Comparison of ENCODE assay signal across 7 cellular contexts in the genomic region with DNA sequence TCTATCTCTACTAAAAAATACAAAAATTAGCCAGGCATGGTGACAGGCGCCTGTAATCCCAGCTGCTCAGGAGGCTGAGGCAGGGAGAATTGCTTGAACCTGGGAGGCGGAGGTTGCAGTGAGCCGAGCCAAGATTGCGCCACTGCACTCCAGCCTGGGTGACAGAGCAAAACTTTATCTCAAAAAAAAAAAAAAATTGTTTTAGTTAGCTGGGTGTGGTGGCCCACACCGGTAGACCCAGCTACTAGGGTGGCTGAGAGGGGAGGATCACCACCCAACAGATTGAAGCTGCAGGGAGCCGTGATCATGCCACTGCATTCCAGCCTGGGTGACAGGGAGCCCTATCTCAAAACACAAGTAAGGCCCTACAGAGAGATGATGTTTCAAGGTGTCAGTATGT. TPM values are rescaled to one million over a fixed set of nuclear protein-coding genes. Genes with fewer than 3 reads are reported as not detected.
A peak's percentile ranks its signal among the peaks of the same experiment; 100 is the strongest.
DNase-seq lines count a peak whose midpoint lies in the region; ATAC-seq, FAIRE-seq and TF ChIP-seq lines count a peak whose summit lies in the region.
"Not testable (repeated sequence)": the region's sequence is repeated elsewhere in the genome, so short reads cannot be mapped to it uniquely, and the experiment has no call there.

No MANE protein-coding gene starts in this region.

- peak overlapping the region; percentile 98 for H3K4me3 ChIP-seq in GM23248
- not testable (repeated sequence) for H3K4me3 ChIP-seq in OCI-LY3 (ENCODE audit: low read length); lung
- H3K4me3 ChIP-seq in GM12878, result peak overlapping the region; percentile 83; the same call in 1 of the 2 replicates
- peak overlapping the region in 2 of 4 experiments; percentile 39 to 80 for H3K4me3 ChIP-seq in fibroblast of lung (replicated peaks in 1 of 4; ENCODE audit: control extremely low read depth in 1 of 4, insufficient read depth in 1 of 4, low read depth in 3 of 4, low read length in 4 of 4)
- H3K4me3 ChIP-seq in retinal pigment epithelial cell (ENCODE audit: low read length), result peak overlapping the region; percentile 9

- FAIRE-seq in GM12878 (lab: Jason Lieb, UNC), result not testable (repeated sequence)

- not testable (repeated sequence) for TF ChIP-seq EP300 in GM12878 (IDR thresholded peaks at IDR 0.05; ENCODE audit: borderline replicate concordance in 1 of 2, control insufficient read depth in 1 of 2, low read depth in 2 of 2, low read length in 2 of 2)

- 73 to 83% methylated on average over 6 of the region's 6 CpGs for WGBS in GM23248 (ENCODE audit: low coverage in 1 of 2, low lambda C conversion rate in 2 of 2, missing lambda C conversion rate in 2 of 2), 2 experiments
- WGBS in GM12878 (ENCODE audit: insufficient coverage, insufficient replicate concordance, low lambda C conversion rate, missing lambda C conversion rate), result 95% methylated on average over 6 of the region's 6 CpGs
- WGBS in lung, 2 donors, result 47 to 62% methylated on average over 6 of the region's 6 CpGs

- H3K9ac ChIP-seq in GM23248, result peak overlapping the region; percentile 98
- H3K9ac ChIP-seq in OCI-LY3 (ENCODE audit: low read length); fibroblast of lung (ENCODE audit: insufficient read depth, low read length): not testable (repeated sequence)
- peak overlapping the region; percentile 95 for H3K9ac ChIP-seq in GM12878 (ENCODE audit: control insufficient read depth, insufficient read depth, low read length)

- H3K79me2 ChIP-seq in GM23248 (ENCODE audit: insufficient read depth) (peaks cover 61% of the 10 kb centered on the region), OCI-LY3 (ENCODE audit: low read length) (peaks cover 69% of the 10 kb centered on the region), GM12878 (ENCODE audit: control insufficient read depth, insufficient read depth, low read length) (peaks cover 62% of the 10 kb centered on the region), fibroblast of lung (ENCODE audit: control insufficient read depth, insufficient read depth, low read length) (peaks cover 50% of the 10 kb centered on the region)

- H3K4me1 Mint-ChIP-seq in activated CD8-positive, alpha-beta T cell treated with anti-CD3 and anti-CD28 coated beads for 36 hours (ENCODE audit: low read depth), result peaks cover 50% of the 10 kb centered on the region

- ATAC-seq in activated CD8-positive, alpha-beta T cell treated with anti-CD3 and anti-CD28 coated beads for 36 hours; GM12878; lung (ENCODE audit: insufficient read depth, low FRiP score): not testable (repeated sequence)

- H3K27ac ChIP-seq in GM23248 (peak overlapping the region; percentile 10; the same call in 1 of the 2 replicates), OCI-LY3 (ENCODE audit: low read length) (0 out of 2 replicates have a peak overlapping the region, but pooled peaks have one; percentile 2), lung (ENCODE audit: low read depth in 1 of 2, low read length in 1 of 2) (peak overlapping the region in 1 of 2 donors; percentile 62)
- H3K27ac ChIP-seq in GM12878 (ENCODE audit: control insufficient read depth, insufficient read depth); fibroblast of lung (ENCODE audit: insufficient read depth, low read length): not testable (repeated sequence)

- not testable (repeated sequence) for H3K27me3 ChIP-seq in GM23248 (replicated peaks; ENCODE audit: insufficient read depth); OCI-LY3 (ENCODE audit: low read depth, low read length); GM12878 (replicated peaks in 1 of 2; ENCODE audit: control insufficient read depth in 2 of 2, insufficient read depth in 2 of 2, low read length in 1 of 2); fibroblast of lung (ENCODE audit: control insufficient read depth, insufficient read depth, low read length); lung (ENCODE audit: control insufficient read depth, insufficient read depth)

- peak overlapping the region; percentile 88 for H3K4me3 Mint-ChIP-seq in activated CD8-positive, alpha-beta T cell treated with anti-CD3 and anti-CD28 coated beads for 36 hours

- SMC1A ChIA-PET in GM12878 (lab: Charles Lee; ENCODE audit: uncharacterized antibody, unreplicated experiment), result interaction anchor here (0.7 to 2.0 kb wide), 4 partner anchors 10 to 1033 kb away, joined by 3 to 5 read pairs (median 4); no protein-coding TSS in a partner anchor

- TF ChIP-seq CTCF in OCI-LY3 (IDR thresholded peaks at IDR 0.05; ENCODE audit: low read depth, low read length); activated CD8-positive, alpha-beta T cell treated with anti-CD3 and anti-CD28 coated beads for 36 hours (IDR thresholded peaks at IDR 0.05); GM12878 (IDR thresholded peaks at IDR 0.05 in 2 of 3, conservative IDR thresholded peaks at IDR 0.05 in 1 of 3; ENCODE audit: control insufficient read depth in 2 of 3, extremely low read depth in 1 of 3, insufficient read depth in 1 of 3, low read depth in 3 of 3, low read length in 3 of 3); fibroblast of lung (conservative IDR thresholded peaks at IDR 0.05 in 1 of 2, IDR thresholded peaks at IDR 0.05 in 1 of 2; ENCODE audit: low read depth in 1 of 2, low read length in 2 of 2); lung (IDR thresholded peaks at IDR 0.05; ENCODE audit: control extremely low read depth, extremely low read depth); retinal pigment epithelial cell (conservative IDR thresholded peaks at IDR 0.05; ENCODE audit: low read depth, low read length): not testable (repeated sequence)

- intact Hi-C loops in activated CD8-positive, alpha-beta T cell treated with anti-CD3 and anti-CD28 coated beads for 36 hours (cut with micrococcal nuclease), result loop anchor here (5.0 to 10.0 kb wide), 2 partner anchors 298 to 770 kb away; partner anchors contain the start of gene MAPKAPK3
- intact Hi-C loops in GM12878 (cut with micrococcal nuclease; ENCODE audit: unreplicated experiment), result loop anchor here (5.0 kb wide), 2 partner anchors 285 to 820 kb away; partner anchors contain the start of genes C3orf18, HEMK1 and TEX264

- peaks cover 27% of the 10 kb centered on the region for H3F3A ChIP-seq in GM23248 (ENCODE audit: insufficient read depth)

- not testable (repeated sequence) for H3K27me3 Mint-ChIP-seq in activated CD8-positive, alpha-beta T cell treated with anti-CD3 and anti-CD28 coated beads for 36 hours

- TF ChIP-seq RAD21 in GM12878 (IDR thresholded peaks at IDR 0.05; ENCODE audit: insufficient read depth, low read depth, low read length), result not testable (repeated sequence)

- not testable (repeated sequence) for H4K20me1 ChIP-seq in GM23248 (ENCODE audit: insufficient read depth); GM12878 (ENCODE audit: control insufficient read depth, insufficient read depth); fibroblast of lung (ENCODE audit: control insufficient read depth, extremely low read depth, insufficient read depth, low read length)
- peaks cover 17% of the 10 kb centered on the region for H4K20me1 ChIP-seq in OCI-LY3 (ENCODE audit: insufficient read depth, low read length)

- RAD21 ChIA-PET in GM12878 (lab: Charles Lee; ENCODE audit: unreplicated experiment), result interaction anchor here (1.2 to 2.1 kb wide), 2 partner anchors 112 to 295 kb away, joined by 3 to 6 read pairs; partner anchors contain the start of gene DCAF1

- H3K9me2 ChIP-seq in GM23248 (ENCODE audit: insufficient read depth), result not testable (repeated sequence)

- POLR2A ChIA-PET in activated CD8-positive, alpha-beta T cell treated with anti-CD3 and anti-CD28 coated beads for 36 hours (lab: Charles Lee), result interaction anchor here (0.9 kb wide), 1 partner anchor 777 kb away, joined by 6 read pairs; no protein-coding TSS in a partner anchor
- POLR2A ChIA-PET in GM12878 (lab: Charles Lee), result interaction anchor here (0.7 to 1.3 kb wide), 4 partner anchors 112 to 818 kb away, joined by 3 to 12 read pairs (median 4); partner anchors contain the start of gene HEMK1

- CTCF ChIA-PET in activated CD8-positive, alpha-beta T cell treated with anti-CD3 and anti-CD28 coated beads for 36 hours (lab: Charles Lee), result interaction anchor here (0.9 to 3.6 kb wide), 4 partner anchors 9 to 771 kb away, joined by 3 to 20 read pairs (median 4); partner anchors contain the start of gene MAPKAPK3
- CTCF ChIA-PET in GM12878 (lab: Yijun Ruan, JAX), result interaction anchor here (0.6 to 4.4 kb wide), 10 partner anchors 10 to 771 kb away, joined by 3 to 33 read pairs (median 4); partner anchors contain the start of genes DCAF1 and MAPKAPK3

- peak overlapping the region; percentile 75 for H3K4me2 ChIP-seq in GM23248 (ENCODE audit: unreplicated experiment)
- peak overlapping the region; percentile 7; the same call in 1 of the 2 replicates for H3K4me2 ChIP-seq in OCI-LY3 (ENCODE audit: low read length)
- peak overlapping the region; percentile 96 for H3K4me2 ChIP-seq in GM12878 (ENCODE audit: control insufficient read depth, insufficient read depth)
- H3K4me2 ChIP-seq in fibroblast of lung (ENCODE audit: extremely low read depth, insufficient read depth, low read length), result peak overlapping the region; percentile 62

- H3K36me3 ChIP-seq in GM23248 (ENCODE audit: low read depth), result not testable (repeated sequence)
- H3K36me3 ChIP-seq in OCI-LY3 (replicated peaks; ENCODE audit: low read depth, low read length) (peaks cover 46% of the 10 kb centered on the region), GM12878 (ENCODE audit: control insufficient read depth in 2 of 2, insufficient read depth in 2 of 2, low read length in 1 of 2) (peaks cover 8 to 21% of the 10 kb centered on the region in 2 experiments), fibroblast of lung (ENCODE audit: control insufficient read depth, insufficient read depth, low read length) (peaks cover 12% of the 10 kb centered on the region), lung (ENCODE audit: control insufficient read depth in 2 of 2, insufficient read depth in 2 of 2, low read length in 2 of 2) (peaks cover 5 to 17% of the 10 kb centered on the region in 2 donors)

- BruUV-seq in GM12878 (replicated peaks; lab: Mats Ljungman, UMichigan), result not testable (repeated sequence)

- not testable (repeated sequence) for H2AFZ ChIP-seq in GM23248; OCI-LY3 (ENCODE audit: low read depth, low read length); GM12878 (ENCODE audit: control insufficient read depth, low read depth, low read length); fibroblast of lung (ENCODE audit: low read length)

- not testable (repeated sequence) for DNase-seq in GM23248; activated CD8-positive, alpha-beta T cell treated with anti-CD3 and anti-CD28 coated beads for 36 hours; GM12878 (ENCODE audit: low read depth, low spot score); fibroblast of lung (ENCODE audit: low read depth in 2 of 2); retinal pigment epithelial cell (ENCODE audit: low read depth)
- peak; percentile 23 for DNase-seq in lung (ENCODE audit: low spot score)

- H3K27ac Mint-ChIP-seq in activated CD8-positive, alpha-beta T cell treated with anti-CD3 and anti-CD28 coated beads for 36 hours, result peak overlapping the region; percentile 17

- in situ Hi-C loops in GM23248 (cut with MboI), result not testable (repeated sequence)
- in situ Hi-C loops in GM12878 (cut with MboI), result loop anchor here (5.0 to 10.0 kb wide), 2 partner anchors 295 to 1032 kb away; partner anchors contain the start of genes CYB561D2, NPRL2 and TMEM115

- H3K9me3 Mint-ChIP-seq in activated CD8-positive, alpha-beta T cell treated with anti-CD3 and anti-CD28 coated beads for 36 hours, result not testable (repeated sequence)

- H3K9me3 ChIP-seq in GM23248 (ENCODE audit: low read depth); OCI-LY3 (ENCODE audit: insufficient read depth, low read length); GM12878 (replicated peaks; ENCODE audit: control insufficient read depth, insufficient read depth, low read length); fibroblast of lung (ENCODE audit: control insufficient read depth, insufficient read depth, low read depth, low read length); lung (ENCODE audit: control insufficient read depth in 2 of 2, insufficient read depth in 1 of 2, low read length in 1 of 2): not testable (repeated sequence)

- TF ChIP-seq POLR2A in GM12878 (IDR thresholded peaks at IDR 0.05; ENCODE audit: low read depth, low read length), result not testable (repeated sequence)

- H3K36me3 Mint-ChIP-seq in activated CD8-positive, alpha-beta T cell treated with anti-CD3 and anti-CD28 coated beads for 36 hours (ENCODE audit: low read depth), result peaks cover 51% of the 10 kb centered on the region

- H3K4me1 ChIP-seq in GM23248 (ENCODE audit: insufficient read depth), result peaks cover 19% of the 10 kb centered on the region
- H3K4me1 ChIP-seq in OCI-LY3 (ENCODE audit: low read length), result peaks cover 42% of the 10 kb centered on the region
- peaks cover 24% of the 10 kb centered on the region for H3K4me1 ChIP-seq in GM12878 (ENCODE audit: control insufficient read depth, insufficient read depth, low read length)
- H3K4me1 ChIP-seq in fibroblast of lung (ENCODE audit: control insufficient read depth, extremely low read depth, insufficient read depth, low read length), result peaks cover 21% of the 10 kb centered on the region
- peaks cover 0 to 19% of the 10 kb centered on the region in 2 donors for H3K4me1 ChIP-seq in lung (ENCODE audit: control insufficient read depth in 2 of 2, insufficient read depth in 2 of 2, low read length in 2 of 2)

RNA-seq across cellular contexts. Expression of gene MANF, which starts 2.2 kb away (rescaled TPM):
- 60.1 and 61.2 TPM in 2 replicates for total RNA-seq in GM23248 (2014; rRNA removed; shearing (Covaris generic))
- polyA plus RNA-seq in GM23248 (2016; fragmentation: Nextera tagmentation; extraction: Ambion mirVana) (31.1 and 35.8 TPM in 2 replicates), GM12878 (2011; rRNA removed) (65.7 and 85.1 TPM in 2 replicates), GM12878 (2014; fragmentation: Illumina TruSeq; extraction: Trizol) (120 and 125 TPM in 2 replicates), GM12878 (2014; fragmentation: Nextera tagmentation; extraction: Ambion mirVana) (10 to 100 TPM; 22.0 to 68.0 TPM), GM12878 (2014; rRNA removed) (84.3 and 88.6 TPM in 2 replicates), GM12878 (2016; fragmentation: Nextera tagmentation; extraction: Ambion mirVana) (100 to 1,000 TPM in 1 of 2 experiments, 10 to 100 TPM in 1; 95.1 to 103 TPM), fibroblast of lung (132 and 133 TPM in 2 replicates), lung (100 to 1,000 TPM in 1 of 2 donors, 10 to 100 TPM in 1; 55.2 to 173 TPM)
- 100 to 1,000 TPM; 107 to 109 TPM for total RNA-seq in activated CD8-positive, alpha-beta T cell treated with anti-CD3 and anti-CD28 coated beads for 36 hours
- 15.9 and 16.2 TPM in 2 replicates for total RNA-seq in GM12878 (2013; cell fraction: nucleolus; rRNA removed)
- total RNA-seq in GM12878 (2014; rRNA removed) (73.4 and 81.6 TPM in 2 replicates), GM12878 (2014; rRNA removed; fragmentation: Illumina TruSeq; extraction: Trizol) (84.6 and 100 TPM in 2 replicates), GM12878 (2021) (79.7 and 81.5 TPM in 2 replicates), fibroblast of lung (55.3 and 60.1 TPM in 2 replicates), lung (100 to 1,000 TPM in 1 of 2 donors, 10 to 100 TPM in 1; 40.1 to 118 TPM)
- 50.6 TPM for polyA plus RNA-seq in GM12878 (2011; ENCODE audit: low read depth)
- polyA plus RNA-seq in GM12878 (2011; cell fraction: cytosol; rRNA removed), result 37.5 and 55.0 TPM in 2 replicates
- polyA plus RNA-seq in GM12878 (2011; cell fraction: nucleus; rRNA removed), result 18.1 and 19.3 TPM in 2 replicates
- polyA plus RNA-seq in GM12878 (2012), result 109 TPM in 2 replicates
- polyA minus RNA-seq in GM12878 (2011; rRNA and poly(A)+ RNA removed), result 13.5 and 13.7 TPM in 2 replicates
- polyA minus RNA-seq in GM12878 (2011; cell fraction: cytosol; rRNA and poly(A)+ RNA removed), result 12.0 and 16.9 TPM in 2 replicates
- 5.6 and 11.7 TPM in 2 replicates for polyA minus RNA-seq in GM12878 (2011; cell fraction: nucleus; rRNA and poly(A)+ RNA removed)
- polyA plus RNA-seq in fibroblast of lung (2012), result 129 and 154 TPM in 2 replicates
- 2.9 and 4.3 TPM in 2 replicates for polyA minus RNA-seq in fibroblast of lung (ENCODE audit: low replicate concordance)

RNA-seq across cellular contexts. Expression of gene RBM15B, which starts 3.8 kb away (rescaled TPM):
- total RNA-seq in GM23248 (2014; rRNA removed; shearing (Covaris generic)), result 21.2 and 21.6 TPM in 2 replicates
- 11.9 and 13.3 TPM in 2 replicates for polyA plus RNA-seq in GM23248 (2016; fragmentation: Nextera tagmentation; extraction: Ambion mirVana)
- 10 to 100 TPM; 20.8 to 20.9 TPM for total RNA-seq in activated CD8-positive, alpha-beta T cell treated with anti-CD3 and anti-CD28 coated beads for 36 hours
- 8.5 and 10.2 TPM in 2 replicates for total RNA-seq in GM12878 (2013; cell fraction: nucleolus; rRNA removed)
- 23.1 and 26.1 TPM in 2 replicates for total RNA-seq in GM12878 (2014; rRNA removed)
- total RNA-seq in GM12878 (2014; rRNA removed; fragmentation: Illumina TruSeq; extraction: Trizol), result 17.8 and 19.9 TPM in 2 replicates
- 34.5 and 34.8 TPM in 2 replicates for total RNA-seq in GM12878 (2021)
- polyA plus RNA-seq in GM12878 (2011; ENCODE audit: low read depth), result 8.1 TPM
- polyA plus RNA-seq in GM12878 (2011; rRNA removed), result 5.1 and 6.1 TPM in 2 replicates
- polyA plus RNA-seq in GM12878 (2011; cell fraction: cytosol; rRNA removed), result 7.8 and 9.8 TPM in 2 replicates
- 7.2 and 8.5 TPM in 2 replicates for polyA plus RNA-seq in GM12878 (2011; cell fraction: nucleus; rRNA removed)
- polyA plus RNA-seq in GM12878 (2012), result 11.3 and 18.0 TPM in 2 replicates
- polyA plus RNA-seq in GM12878 (2014; fragmentation: Illumina TruSeq; extraction: Trizol), result 12.5 and 21.2 TPM in 2 replicates
- polyA plus RNA-seq in GM12878 (2014; fragmentation: Nextera tagmentation; extraction: Ambion mirVana), result 1 to 10 TPM; 2.4 to 3.0 TPM
- polyA plus RNA-seq in GM12878 (2014; rRNA removed), result 22.9 and 23.6 TPM in 2 replicates
- 10 to 100 TPM in 1 of 2 experiments, 1 to 10 TPM in 1; 3.5 to 18.3 TPM for polyA plus RNA-seq in GM12878 (2016; fragmentation: Nextera tagmentation; extraction: Ambion mirVana)
- 9.5 and 14.5 TPM in 2 replicates for polyA minus RNA-seq in GM12878 (2011; rRNA and poly(A)+ RNA removed)
- polyA minus RNA-seq in GM12878 (2011; cell fraction: cytosol; rRNA and poly(A)+ RNA removed), result 4.8 and 6.3 TPM in 2 replicates
- polyA minus RNA-seq in GM12878 (2011; cell fraction: nucleus; rRNA and poly(A)+ RNA removed), result 11.7 and 18.3 TPM in 2 replicates
- total RNA-seq in fibroblast of lung, result 29.9 and 35.7 TPM in 2 replicates
- polyA plus RNA-seq in fibroblast of lung, result 14.7 and 19.9 TPM in 2 replicates
- 20.8 and 25.5 TPM in 2 replicates for polyA plus RNA-seq in fibroblast of lung (2012)
- polyA minus RNA-seq in fibroblast of lung (ENCODE audit: low replicate concordance), result 32.0 and 44.4 TPM in 2 replicates
- 10 to 100 TPM; 18.9 to 31.8 TPM for total RNA-seq in lung
- polyA plus RNA-seq in lung, result 10 to 100 TPM in 1 of 2 donors, 1 to 10 TPM in 1; 8.4 to 16.5 TPM

Comparison
In these comparisons a context has a peak if more than half of its experiments do, and no peak if none do; other contexts are left out.
1. H3K4me2 ChIP-seq: peak in every context shown above with its lines; median percentile 96 in GM12878; 75 in GM23248; 62 in fibroblast of lung; 7 in OCI-LY3.